Comparison of ENCODE assay signal across 20 cellular contexts in the genomic region with DNA sequence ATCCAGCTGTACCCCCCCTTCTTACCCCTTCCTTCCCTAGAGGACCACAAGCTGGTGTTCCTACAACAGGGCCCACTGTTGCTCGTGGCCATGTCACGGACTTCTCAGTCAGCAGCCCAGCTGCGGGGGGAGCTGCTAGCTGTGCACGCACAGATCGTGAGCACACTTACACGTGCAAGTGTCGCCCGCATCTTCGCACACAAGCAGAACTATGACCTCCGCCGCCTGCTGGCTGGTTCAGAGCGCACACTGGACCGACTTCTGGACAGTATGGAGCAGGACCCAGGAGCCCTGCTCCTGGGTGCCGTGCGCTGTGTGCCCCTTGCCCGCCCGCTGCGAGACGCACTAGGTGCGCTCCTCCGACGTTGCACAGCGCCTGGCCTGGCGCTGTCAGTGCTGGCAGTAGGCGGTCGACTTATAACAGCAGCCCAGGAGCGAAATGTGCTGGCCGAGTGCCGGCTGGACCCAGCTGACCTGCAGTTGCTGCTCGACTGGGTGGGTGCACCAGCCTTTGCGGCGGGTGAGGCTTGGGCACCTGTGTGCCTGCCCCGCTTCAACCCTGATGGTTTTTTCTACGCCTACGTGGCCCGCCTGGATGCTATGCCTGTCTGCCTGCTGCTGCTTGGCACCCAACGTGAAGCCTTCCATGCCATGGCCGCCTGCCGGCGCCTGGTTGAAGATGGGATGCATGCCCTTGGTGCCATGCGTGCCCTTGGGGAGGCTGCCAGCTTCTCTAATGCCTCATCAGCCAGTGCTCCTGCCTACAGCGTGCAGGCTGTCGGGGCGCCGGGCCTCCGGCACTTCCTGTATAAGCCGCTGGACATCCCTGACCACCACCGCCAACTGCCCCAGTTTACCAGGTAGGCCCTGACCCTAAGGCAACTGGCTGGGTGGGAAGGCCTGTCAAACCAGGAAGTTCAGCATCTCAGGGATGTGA. TPM values are rescaled to one million over a fixed set of nuclear protein-coding genes. Genes with fewer than 3 reads are reported as not detected.
DNase-seq lines count a peak whose midpoint lies in the region; ATAC-seq, FAIRE-seq and TF ChIP-seq lines count a peak whose summit lies in the region.
"Had no signal": no experiment of that assay in that cellular context is flagged by ENCODE, and none has a peak within 500 bp of the region (broad histone marks: within the 10 kb centered on the region; RNA-seq: fewer than 3 reads in every experiment).

No MANE protein-coding gene starts in this region.

- no peak for FAIRE-seq in urothelium cell line (lab: Jason Lieb, UNC)
- FAIRE-seq: H54 had no signal

- intact Hi-C loops in CD14-positive monocyte (cut with micrococcal nuclease) = loop anchor here in 1 of 2 donors (5.0 to 10.0 kb wide), 3 partner anchors 530 to 1627 kb away; partner anchors contain the start of genes GABARAPL2, NUDT7 and WWOX

- no peaks in the 10 kb centered on the region for H3K27me3 Mint-ChIP-seq in T-helper 2 cell treated with Interferon-gamma antibody and Interleukin-4, amounts not matched to agents 5 μg/mL and 100 μg/mL, for 36 hours (ENCODE audit: low read depth)
- H3K27me3 Mint-ChIP-seq in CD14-positive monocyte (ENCODE audit: low read depth in 3 of 3) (peaks cover 0 to 2% (median 0%) of the 10 kb centered on the region in 3 donors), T-cell (no peaks in the 10 kb centered on the region)
- H3K27me3 Mint-ChIP-seq: CD4-positive, alpha-beta memory T cell had no signal

- ATAC-seq in T-cell (replicated peaks in 1 of 4) (no peak), GM19351 (IDR thresholded peaks at IDR 0.05; ENCODE audit: unreplicated experiment) (no peak), GM21367 (IDR thresholded peaks at IDR 0.05; ENCODE audit: unreplicated experiment) (no peak)
- ATAC-seq: PC-3 had no signal

- H3K4me1 Mint-ChIP-seq in T-helper 2 cell treated with Interferon-gamma antibody and Interleukin-4, amounts not matched to agents 5 μg/mL and 100 μg/mL, for 36 hours (ENCODE audit: low read depth) = peaks cover 20% of the 10 kb centered on the region
- peaks cover 30% of the 10 kb centered on the region for H3K4me1 Mint-ChIP-seq in CD14-positive monocyte
- peaks cover 42 to 45% (median 44%) of the 10 kb centered on the region in 3 donors for H3K4me1 Mint-ChIP-seq in T-cell

- peaks cover 55% of the 10 kb centered on the region for H3K36me3 Mint-ChIP-seq in T-helper 2 cell treated with Interferon-gamma antibody and Interleukin-4, amounts not matched to agents 5 μg/mL and 100 μg/mL, for 36 hours (ENCODE audit: low read depth)
- peaks cover 72 to 73% of the 10 kb centered on the region in 2 donors for H3K36me3 Mint-ChIP-seq in CD14-positive monocyte
- peaks cover 58% of the 10 kb centered on the region for H3K36me3 Mint-ChIP-seq in T-cell

- no peak overlapping the region for H3K27ac Mint-ChIP-seq in T-helper 2 cell treated with Interferon-gamma antibody and Interleukin-4, amounts not matched to agents 5 μg/mL and 100 μg/mL, for 36 hours
- H3K27ac Mint-ChIP-seq in CD14-positive monocyte (peak overlapping the region in 4 of 7 donors; percentile 10 to 75 (median 38)), T-cell (no peak overlapping the region)
- H3K27ac Mint-ChIP-seq: HFFc6 had no signal

- no peaks in the 10 kb centered on the region for H3K9me3 Mint-ChIP-seq in T-helper 2 cell treated with Interferon-gamma antibody and Interleukin-4, amounts not matched to agents 5 μg/mL and 100 μg/mL, for 36 hours
- peaks cover 0 to 13% (median 0%) of the 10 kb centered on the region in 7 donors for H3K9me3 Mint-ChIP-seq in CD14-positive monocyte
- no peaks in the 10 kb centered on the region for H3K9me3 Mint-ChIP-seq in T-cell
- H3K9me3 Mint-ChIP-seq: HFFc6 had no signal

- peak overlapping the region; percentile 27 for H3K4me3 Mint-ChIP-seq in T-helper 2 cell treated with Interferon-gamma antibody and Interleukin-4, amounts not matched to agents 5 μg/mL and 100 μg/mL, for 36 hours
- H3K4me3 Mint-ChIP-seq in CD14-positive monocyte (no peak overlapping the region), T-cell (peak overlapping the region in 2 of 3 donors; percentile 41 to 95)
- H3K4me3 Mint-ChIP-seq: HFFc6 had no signal

- DNase-seq in T-helper 2 cell treated with Interferon-gamma antibody and Interleukin-4, amounts not matched to agents 5 μg/mL and 100 μg/mL, for 36 hours (ENCODE audit: low spot score) = no peak
- DNase-seq in T-helper 2 cell (no peak), CD14-positive monocyte (ENCODE audit: low spot score) (no peak), T-cell (no peak), kidney tubule cell (ENCODE audit: low spot score) (peak; percentile 10), urothelium cell line (ENCODE audit: low spot score) (no peak)
- DNase-seq: 8988T; CD4-positive, alpha-beta memory T cell; DMS53; HFFc6; KG1; NCI-H1417; NCI-H187; NCI-H2107; NCI-H2227 treated with DMSO at 0.1 percent for 48 hours; NCI-H524; PC-3 had no signal

- POLR2A ChIA-PET in T-cell (lab: Charles Lee) = no interaction called here

- no peak for TF ChIP-seq CTCF in CD14-positive monocyte (IDR thresholded peaks at IDR 0.05)

- CTCF ChIA-PET in T-cell (lab: Charles Lee) = interaction anchor here in 1 of 2 donors (0.8 kb wide), 1 partner anchor 42 kb away, joined by 3 read pairs; no protein-coding TSS in a partner anchor

RNA-seq across cellular contexts. Expression of gene MON1B, which starts 3.6 kb away (rescaled TPM):
- 10 to 100 TPM; 26.4 to 35.6 TPM for polyA plus RNA-seq in CD14-positive monocyte
- total RNA-seq in T-cell = 10 to 100 TPM; 60.8 to 91.8 (median 81.9) TPM

RNA-seq across cellular contexts. Expression of gene SYCE1L, which starts 4.6 kb away (rescaled TPM):
- polyA plus RNA-seq in CD14-positive monocyte = not detected
- total RNA-seq in T-cell = 10 to 100 TPM in 4 of 5 donors, 1 to 10 TPM in 1; 4.0 to 18.0 (median 16.7) TPM
- total RNA-seq: HFFc6 had no signal

Comparison
In these comparisons a context has a peak if more than half of its experiments do, and no peak if none do; other contexts are left out.
1. H3K27ac Mint-ChIP-seq: peak in CD14-positive monocyte (4 of 7); none in T-helper 2 cell treated with Interferon-gamma antibody and Interleukin-4, amounts not matched to agents 5 μg/mL and 100 μg/mL, for 36 hours (single experiment) and T-cell (0 of 2).
2. H3K4me3 Mint-ChIP-seq: peak in T-helper 2 cell treated with Interferon-gamma antibody and Interleukin-4, amounts not matched to agents 5 μg/mL and 100 μg/mL, for 36 hours (single experiment) and T-cell (2 of 3); none in CD14-positive monocyte (0 of 2).